ENCODE assay signal across 5 cellular contexts in the genomic region with DNA sequence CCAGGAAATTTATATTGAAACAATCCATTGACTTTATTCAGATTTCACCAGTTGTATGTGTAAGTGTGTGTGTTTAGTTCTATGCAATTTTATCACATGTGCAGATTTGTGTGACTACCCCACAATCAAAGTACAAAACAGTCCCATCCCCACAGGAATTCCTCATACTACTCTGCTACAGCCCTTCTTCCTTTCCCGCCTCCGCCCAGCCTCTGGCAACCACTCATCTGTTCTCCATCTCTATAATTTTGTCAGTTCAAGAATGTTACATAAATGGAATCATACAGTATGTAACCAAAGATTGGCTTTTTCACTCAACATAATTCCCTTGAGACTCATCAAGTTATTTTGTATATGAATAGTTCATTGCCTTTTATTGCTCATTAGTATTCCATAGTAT.
"Had no signal": no experiment of that assay in that cellular context is flagged by ENCODE, and none has a peak within 500 bp of the region (broad histone marks: within the 10 kb centered on the region; RNA-seq: fewer than 3 reads in every experiment).

No MANE protein-coding gene starts in this region.

- H3K27ac Mint-ChIP-seq: IgD-negative memory B cell had no signal

- ATAC-seq: HepG2, K562 had no signal

- H3K9me3 Mint-ChIP-seq: IgD-negative memory B cell had no signal

- H3K4me1 Mint-ChIP-seq: IgD-negative memory B cell had no signal

- DNase-seq: IMR-90, KBM-7 had no signal

- H3K4me3 Mint-ChIP-seq: IgD-negative memory B cell had no signal
